ENCODE assay signal across 1 cellular context in the genomic region with DNA sequence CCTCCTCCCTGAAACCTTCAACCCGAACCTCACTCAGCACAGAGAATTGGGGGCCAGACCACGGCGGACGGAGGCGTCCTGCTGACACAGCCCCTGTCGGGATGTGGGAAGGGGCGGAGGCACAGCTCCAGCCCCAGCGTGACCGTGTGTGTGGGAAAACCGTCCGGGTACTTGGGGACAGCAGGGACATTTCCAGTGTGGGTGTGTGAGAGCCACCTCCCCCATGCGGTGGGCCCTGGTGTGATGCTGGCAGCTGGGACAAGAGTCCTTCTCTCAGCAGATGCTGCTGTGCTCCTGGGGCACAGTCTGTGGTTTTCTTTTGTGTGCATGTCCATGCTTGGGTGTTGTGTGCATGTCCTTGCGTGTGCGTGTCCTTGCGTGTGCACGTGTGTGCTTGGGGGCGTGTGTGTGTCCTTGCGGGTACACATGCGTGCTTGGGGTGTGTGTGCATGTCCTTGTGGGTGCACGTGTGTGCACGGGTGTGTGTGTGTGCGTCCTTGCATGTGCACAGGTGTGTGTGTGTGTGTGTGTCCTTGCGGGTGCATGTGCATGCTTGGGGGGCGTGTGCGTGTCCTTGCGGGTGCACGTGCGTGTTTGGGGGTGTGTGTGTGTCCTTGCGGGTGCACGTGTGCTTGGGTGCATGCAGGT.
TF ChIP-seq lines count a peak whose summit lies in the region.

No MANE protein-coding gene starts in this region.

TF ChIP-seq in HepG2, 621 proteins besides CTCF, POLR2A, EP300 and RAD21 (continues in another document):
- TF ChIP-seq, protein P1, sequence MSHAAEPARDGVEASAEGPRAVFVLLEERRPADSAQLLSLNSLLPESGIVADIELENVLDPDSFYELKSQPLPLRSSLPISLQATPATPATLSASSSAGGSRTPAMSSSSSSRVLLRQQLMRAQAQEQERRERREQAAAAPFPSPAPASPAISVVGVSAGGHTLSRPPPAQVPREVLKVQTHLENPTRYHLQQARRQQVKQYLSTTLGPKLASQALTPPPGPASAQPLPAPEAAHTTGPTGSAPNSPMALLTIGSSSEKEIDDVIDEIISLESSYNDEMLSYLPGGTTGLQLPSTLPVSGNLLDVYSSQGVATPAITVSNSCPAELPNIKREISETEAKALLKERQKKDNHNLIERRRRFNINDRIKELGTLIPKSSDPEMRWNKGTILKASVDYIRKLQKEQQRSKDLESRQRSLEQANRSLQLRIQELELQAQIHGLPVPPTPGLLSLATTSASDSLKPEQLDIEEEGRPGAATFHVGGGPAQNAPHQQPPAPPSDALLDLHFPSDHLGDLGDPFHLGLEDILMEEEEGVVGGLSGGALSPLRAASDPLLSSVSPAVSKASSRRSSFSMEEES (CRISPR knock-in tag; IDR thresholded peaks at IDR 0.05), result no peak
- TF ChIP-seq ZNF367 (CRISPR knock-in tag; IDR thresholded peaks at IDR 0.05; ENCODE audit: borderline replicate concordance) (no peak), NAIF1 (CRISPR knock-in tag; IDR thresholded peaks at IDR 0.05; ENCODE audit: borderline replicate concordance) (no peak), REL (CRISPR knock-in tag; conservative IDR thresholded peaks at IDR 0.05) (no peak), NR2C2 (CRISPR knock-in tag; IDR thresholded peaks at IDR 0.05; ENCODE audit: borderline replicate concordance) (no peak), MBD4 (IDR thresholded peaks at IDR 0.05; ENCODE audit: borderline replicate concordance, low read length) (no peak), HOXA7 (CRISPR knock-in tag; IDR thresholded peaks at IDR 0.05) (0 out of 2 replicates have a peak, but pooled peaks have one; percentile 39), AKAP8 (CRISPR knock-in tag; IDR thresholded peaks at IDR 0.05) (peak; percentile 98), TGIF2 (CRISPR knock-in tag; IDR thresholded peaks at IDR 0.05) (0 out of 2 replicates have a peak, but pooled peaks have one; percentile 27), ZNF589 (CRISPR knock-in tag; conservative IDR thresholded peaks at IDR 0.05) (0 out of 2 replicates have a peak, but pooled peaks have one; percentile 36), KMT2A (CRISPR knock-in tag; IDR thresholded peaks at IDR 0.05) (no peak), ELF1 (CRISPR knock-in tag; IDR thresholded peaks at IDR 0.05) (no peak), ZNF337 (CRISPR knock-in tag; IDR thresholded peaks at IDR 0.05; ENCODE audit: borderline replicate concordance, low read depth) (no peak), ZC3H13 (CRISPR knock-in tag; IDR thresholded peaks at IDR 0.05) (peak; percentile 52; the same call in 1 of the 2 replicates), CC2D1A (CRISPR knock-in tag; IDR thresholded peaks at IDR 0.05) (no peak), THYN1 (CRISPR knock-in tag; IDR thresholded peaks at IDR 0.05; ENCODE audit: borderline replicate concordance, low read depth) (no peak), U2AF1 (optimal IDR thresholded peaks at IDR 0.05; ENCODE audit: low read depth, low read length) (peak; percentile 29), ZNF224 (CRISPR knock-in tag; IDR thresholded peaks at IDR 0.05) (no peak), ZNF232 (CRISPR knock-in tag; IDR thresholded peaks at IDR 0.05; ENCODE audit: borderline replicate concordance) (no peak), XRCC5 (optimal IDR thresholded peaks at IDR 0.05; ENCODE audit: low read length) (no peak), ZNF335 (CRISPR knock-in tag; IDR thresholded peaks at IDR 0.05) (no peak), KLF15 (CRISPR knock-in tag; IDR thresholded peaks at IDR 0.05; ENCODE audit: borderline replicate concordance) (no peak), ZNF382 (CRISPR knock-in tag; IDR thresholded peaks at IDR 0.05; ENCODE audit: borderline replicate concordance) (no peak), AGO2 (optimal IDR thresholded peaks at IDR 0.05; ENCODE audit: low read depth, low read length) (peak; percentile 99), HMGA1 (CRISPR knock-in tag; conservative IDR thresholded peaks at IDR 0.05) (no peak), ADNP (CRISPR knock-in tag; IDR thresholded peaks at IDR 0.05) (no peak), POLR2AphosphoS5 (IDR thresholded peaks at IDR 0.05; ENCODE audit: low read depth, low read length) (peak; percentile 59), RBM22 (optimal IDR thresholded peaks at IDR 0.05; ENCODE audit: low read length) (peak; percentile 94), SKI (IDR thresholded peaks at IDR 0.05; ENCODE audit: partially characterized antibody) (no peak), ZNF343 (CRISPR knock-in tag; IDR thresholded peaks at IDR 0.05) (no peak), ZNF354B (CRISPR knock-in tag; IDR thresholded peaks at IDR 0.05) (no peak), HNF4G (IDR thresholded peaks at IDR 0.05; ENCODE audit: borderline replicate concordance, low read depth, low read length) (no peak), HNF4G (CRISPR knock-in tag; IDR thresholded peaks at IDR 0.05; ENCODE audit: borderline replicate concordance, low read depth) (no peak), PCBP2 (optimal IDR thresholded peaks at IDR 0.05; ENCODE audit: low read depth, low read length, poor library complexity, severe bottlenecking) (no peak), BCL6 (CRISPR knock-in tag; IDR thresholded peaks at IDR 0.05) (no peak), HES4 (CRISPR knock-in tag; IDR thresholded peaks at IDR 0.05; ENCODE audit: borderline replicate concordance) (no peak), SSRP1 (CRISPR knock-in tag; IDR thresholded peaks at IDR 0.05) (peak; percentile 89), ZNF326 (CRISPR knock-in tag; IDR thresholded peaks at IDR 0.05; ENCODE audit: borderline replicate concordance) (peak; percentile 29), SMAD1 (CRISPR knock-in tag; IDR thresholded peaks at IDR 0.05; ENCODE audit: borderline replicate concordance, low read depth) (no peak), ZNF124 (CRISPR knock-in tag; IDR thresholded peaks at IDR 0.05) (no peak), ZNF781 (CRISPR knock-in tag; IDR thresholded peaks at IDR 0.05; ENCODE audit: borderline replicate concordance, not compliant biosample characterization) (no peak), U2AF2 (IDR thresholded peaks at IDR 0.05; ENCODE audit: low read depth, low read length) (no peak), ZNF773 (CRISPR knock-in tag; IDR thresholded peaks at IDR 0.05; ENCODE audit: borderline replicate concordance) (no peak), MLLT10 (CRISPR knock-in tag; IDR thresholded peaks at IDR 0.05) (no peak), SIN3A (IDR thresholded peaks at IDR 0.05; ENCODE audit: borderline replicate concordance, low read depth, low read length) (no peak), RNF2 (conservative IDR thresholded peaks at IDR 0.05; ENCODE audit: low read depth) (no peak), ZNF552 (CRISPR knock-in tag; IDR thresholded peaks at IDR 0.05; ENCODE audit: borderline replicate concordance) (0 out of 2 replicates have a peak, but pooled peaks have one; percentile 52), HOXA3 (CRISPR knock-in tag; IDR thresholded peaks at IDR 0.05) (no peak), ZNF749 (CRISPR knock-in tag; IDR thresholded peaks at IDR 0.05; ENCODE audit: borderline replicate concordance) (no peak), KDM1A (CRISPR knock-in tag; IDR thresholded peaks at IDR 0.05) (no peak), SRSF1 (optimal IDR thresholded peaks at IDR 0.05; ENCODE audit: low read depth, low read length) (peak; percentile 20), ZNF709 (CRISPR knock-in tag; IDR thresholded peaks at IDR 0.05) (no peak), ZMAT3 (CRISPR knock-in tag; conservative IDR thresholded peaks at IDR 0.05) (no peak), ZIK1 (CRISPR knock-in tag; IDR thresholded peaks at IDR 0.05; ENCODE audit: borderline replicate concordance, low read depth) (no peak), NFIC (IDR thresholded peaks at IDR 0.05; ENCODE audit: low read length) (no peak), CCDC6 (CRISPR knock-in tag; IDR thresholded peaks at IDR 0.05) (no peak), ISX (CRISPR knock-in tag; conservative IDR thresholded peaks at IDR 0.05) (no peak), ZNF629 (CRISPR knock-in tag; conservative IDR thresholded peaks at IDR 0.05) (no peak), ZNF782 (CRISPR knock-in tag; IDR thresholded peaks at IDR 0.05; ENCODE audit: borderline replicate concordance) (no peak), ZNF230 (CRISPR knock-in tag; IDR thresholded peaks at IDR 0.05) (no peak)
- TF ChIP-seq, protein P2, sequence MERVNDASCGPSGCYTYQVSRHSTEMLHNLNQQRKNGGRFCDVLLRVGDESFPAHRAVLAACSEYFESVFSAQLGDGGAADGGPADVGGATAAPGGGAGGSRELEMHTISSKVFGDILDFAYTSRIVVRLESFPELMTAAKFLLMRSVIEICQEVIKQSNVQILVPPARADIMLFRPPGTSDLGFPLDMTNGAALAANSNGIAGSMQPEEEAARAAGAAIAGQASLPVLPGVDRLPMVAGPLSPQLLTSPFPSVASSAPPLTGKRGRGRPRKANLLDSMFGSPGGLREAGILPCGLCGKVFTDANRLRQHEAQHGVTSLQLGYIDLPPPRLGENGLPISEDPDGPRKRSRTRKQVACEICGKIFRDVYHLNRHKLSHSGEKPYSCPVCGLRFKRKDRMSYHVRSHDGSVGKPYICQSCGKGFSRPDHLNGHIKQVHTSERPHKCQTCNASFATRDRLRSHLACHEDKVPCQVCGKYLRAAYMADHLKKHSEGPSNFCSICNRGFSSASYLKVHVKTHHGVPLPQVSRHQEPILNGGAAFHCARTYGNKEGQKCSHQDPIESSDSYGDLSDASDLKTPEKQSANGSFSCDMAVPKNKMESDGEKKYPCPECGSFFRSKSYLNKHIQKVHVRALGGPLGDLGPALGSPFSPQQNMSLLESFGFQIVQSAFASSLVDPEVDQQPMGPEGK (CRISPR knock-in tag; IDR thresholded peaks at IDR 0.05), result no peak
- TF ChIP-seq, protein P3, sequence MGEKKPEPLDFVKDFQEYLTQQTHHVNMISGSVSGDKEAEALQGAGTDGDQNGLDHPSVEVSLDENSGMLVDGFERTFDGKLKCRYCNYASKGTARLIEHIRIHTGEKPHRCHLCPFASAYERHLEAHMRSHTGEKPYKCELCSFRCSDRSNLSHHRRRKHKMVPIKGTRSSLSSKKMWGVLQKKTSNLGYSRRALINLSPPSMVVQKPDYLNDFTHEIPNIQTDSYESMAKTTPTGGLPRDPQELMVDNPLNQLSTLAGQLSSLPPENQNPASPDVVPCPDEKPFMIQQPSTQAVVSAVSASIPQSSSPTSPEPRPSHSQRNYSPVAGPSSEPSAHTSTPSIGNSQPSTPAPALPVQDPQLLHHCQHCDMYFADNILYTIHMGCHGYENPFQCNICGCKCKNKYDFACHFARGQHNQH (CRISPR knock-in tag; IDR thresholded peaks at IDR 0.05), result no peak
- TF ChIP-seq, protein P4, sequence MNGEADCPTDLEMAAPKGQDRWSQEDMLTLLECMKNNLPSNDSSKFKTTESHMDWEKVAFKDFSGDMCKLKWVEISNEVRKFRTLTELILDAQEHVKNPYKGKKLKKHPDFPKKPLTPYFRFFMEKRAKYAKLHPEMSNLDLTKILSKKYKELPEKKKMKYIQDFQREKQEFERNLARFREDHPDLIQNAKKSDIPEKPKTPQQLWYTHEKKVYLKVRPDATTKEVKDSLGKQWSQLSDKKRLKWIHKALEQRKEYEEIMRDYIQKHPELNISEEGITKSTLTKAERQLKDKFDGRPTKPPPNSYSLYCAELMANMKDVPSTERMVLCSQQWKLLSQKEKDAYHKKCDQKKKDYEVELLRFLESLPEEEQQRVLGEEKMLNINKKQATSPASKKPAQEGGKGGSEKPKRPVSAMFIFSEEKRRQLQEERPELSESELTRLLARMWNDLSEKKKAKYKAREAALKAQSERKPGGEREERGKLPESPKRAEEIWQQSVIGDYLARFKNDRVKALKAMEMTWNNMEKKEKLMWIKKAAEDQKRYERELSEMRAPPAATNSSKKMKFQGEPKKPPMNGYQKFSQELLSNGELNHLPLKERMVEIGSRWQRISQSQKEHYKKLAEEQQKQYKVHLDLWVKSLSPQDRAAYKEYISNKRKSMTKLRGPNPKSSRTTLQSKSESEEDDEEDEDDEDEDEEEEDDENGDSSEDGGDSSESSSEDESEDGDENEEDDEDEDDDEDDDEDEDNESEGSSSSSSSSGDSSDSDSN (CRISPR knock-in tag; IDR thresholded peaks at IDR 0.05), result no peak
- TF ChIP-seq, protein P5, sequence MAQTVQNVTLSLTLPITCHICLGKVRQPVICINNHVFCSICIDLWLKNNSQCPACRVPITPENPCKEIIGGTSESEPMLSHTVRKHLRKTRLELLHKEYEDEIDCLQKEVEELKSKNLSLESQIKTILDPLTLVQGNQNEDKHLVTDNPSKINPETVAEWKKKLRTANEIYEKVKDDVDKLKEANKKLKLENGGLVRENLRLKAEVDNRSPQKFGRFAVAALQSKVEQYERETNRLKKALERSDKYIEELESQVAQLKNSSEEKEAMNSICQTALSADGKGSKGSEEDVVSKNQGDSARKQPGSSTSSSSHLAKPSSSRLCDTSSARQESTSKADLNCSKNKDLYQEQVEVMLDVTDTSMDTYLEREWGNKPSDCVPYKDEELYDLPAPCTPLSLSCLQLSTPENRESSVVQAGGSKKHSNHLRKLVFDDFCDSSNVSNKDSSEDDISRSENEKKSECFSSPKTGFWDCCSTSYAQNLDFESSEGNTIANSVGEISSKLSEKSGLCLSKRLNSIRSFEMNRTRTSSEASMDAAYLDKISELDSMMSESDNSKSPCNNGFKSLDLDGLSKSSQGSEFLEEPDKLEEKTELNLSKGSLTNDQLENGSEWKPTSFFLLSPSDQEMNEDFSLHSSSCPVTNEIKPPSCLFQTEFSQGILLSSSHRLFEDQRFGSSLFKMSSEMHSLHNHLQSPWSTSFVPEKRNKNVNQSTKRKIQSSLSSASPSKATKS (CRISPR knock-in tag; IDR thresholded peaks at IDR 0.05), result no peak
- TF ChIP-seq, protein P6, sequence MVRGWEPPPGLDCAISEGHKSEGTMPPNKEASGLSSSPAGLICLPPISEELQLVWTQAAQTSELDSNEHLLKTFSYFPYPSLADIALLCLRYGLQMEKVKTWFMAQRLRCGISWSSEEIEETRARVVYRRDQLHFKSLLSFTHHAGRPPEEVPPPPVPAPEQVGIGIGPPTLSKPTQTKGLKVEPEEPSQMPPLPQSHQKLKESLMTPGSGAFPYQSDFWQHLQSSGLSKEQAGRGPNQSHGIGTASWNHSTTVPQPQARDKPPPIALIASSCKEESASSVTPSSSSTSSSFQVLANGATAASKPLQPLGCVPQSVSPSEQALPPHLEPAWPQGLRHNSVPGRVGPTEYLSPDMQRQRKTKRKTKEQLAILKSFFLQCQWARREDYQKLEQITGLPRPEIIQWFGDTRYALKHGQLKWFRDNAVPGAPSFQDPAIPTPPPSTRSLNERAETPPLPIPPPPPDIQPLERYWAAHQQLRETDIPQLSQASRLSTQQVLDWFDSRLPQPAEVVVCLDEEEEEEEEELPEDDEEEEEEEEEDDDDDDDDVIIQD (CRISPR knock-in tag; IDR thresholded peaks at IDR 0.05; ENCODE audit: low read depth), result no peak
- TF ChIP-seq, protein P7, sequence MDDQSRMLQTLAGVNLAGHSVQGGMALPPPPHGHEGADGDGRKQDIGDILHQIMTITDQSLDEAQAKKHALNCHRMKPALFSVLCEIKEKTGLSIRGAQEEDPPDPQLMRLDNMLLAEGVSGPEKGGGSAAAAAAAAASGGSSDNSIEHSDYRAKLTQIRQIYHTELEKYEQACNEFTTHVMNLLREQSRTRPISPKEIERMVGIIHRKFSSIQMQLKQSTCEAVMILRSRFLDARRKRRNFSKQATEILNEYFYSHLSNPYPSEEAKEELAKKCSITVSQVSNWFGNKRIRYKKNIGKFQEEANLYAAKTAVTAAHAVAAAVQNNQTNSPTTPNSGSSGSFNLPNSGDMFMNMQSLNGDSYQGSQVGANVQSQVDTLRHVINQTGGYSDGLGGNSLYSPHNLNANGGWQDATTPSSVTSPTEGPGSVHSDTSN (CRISPR knock-in tag; IDR thresholded peaks at IDR 0.05; ENCODE audit: borderline replicate concordance), result no peak
